Comparison of ENCODE assay signal across 1 cellular context in genomic region chr2:15242936-15243461, GRCh38.
TF ChIP-seq lines count a peak whose summit lies in the region.

No MANE protein-coding gene starts in this region.

TF ChIP-seq in HEK293, 187 proteins besides CTCF, POLR2A, EP300 and RAD21 (continued from another document):
- TF ChIP-seq ZXDB (tag by site-specific recombination; IDR thresholded peaks at IDR 0.05) = peak; percentile 12
- no peak for TF ChIP-seq ZNF211 (tag by site-specific recombination; IDR thresholded peaks at IDR 0.05; ENCODE audit: low read depth)
- no peak for TF ChIP-seq ZNF529 (tag by site-specific recombination; IDR thresholded peaks at IDR 0.05; ENCODE audit: insufficient replicate concordance)
- TF ChIP-seq ZNF169 (tag by site-specific recombination; IDR thresholded peaks at IDR 0.05) = no peak
- TF ChIP-seq ZNF600 (tag by site-specific recombination; IDR thresholded peaks at IDR 0.05) = peak; percentile 21
- TF ChIP-seq ZNF398 (tag by site-specific recombination; IDR thresholded peaks at IDR 0.05) = no peak
- no peak for TF ChIP-seq BCL6B (tag by site-specific recombination; IDR thresholded peaks at IDR 0.05)
- no peak for TF ChIP-seq ZNF664 (tag by site-specific recombination; IDR thresholded peaks at IDR 0.05)
- TF ChIP-seq ZNF311 (tag by site-specific recombination; IDR thresholded peaks at IDR 0.05; ENCODE audit: borderline replicate concordance) = no peak
- 0 out of 2 replicates have a peak, but pooled peaks have one; percentile 42 for TF ChIP-seq OVOL3 (tag by site-specific recombination; IDR thresholded peaks at IDR 0.05)
- peak; percentile 95 for TF ChIP-seq FEZF1 (tag by site-specific recombination; IDR thresholded peaks at IDR 0.05)
- no peak for TF ChIP-seq ZNF645 (tag by site-specific recombination; IDR thresholded peaks at IDR 0.05)
- TF ChIP-seq SALL2 (tag by site-specific recombination; IDR thresholded peaks at IDR 0.05; ENCODE audit: borderline replicate concordance) = no peak
- no peak for TF ChIP-seq PRDM1 (tag by site-specific recombination; IDR thresholded peaks at IDR 0.05)
